In genomic region chr6:79634491-79634890, GRCh38 we compare ENCODE assay signal across 17 cellular contexts. TPM values are rescaled to one million over a fixed set of nuclear protein-coding genes. Genes with fewer than 3 reads are reported as not detected.
DNase-seq lines count a peak whose midpoint lies in the region; ATAC-seq and TF ChIP-seq lines count a peak whose summit lies in the region.
"Had no signal": no experiment of that assay in that cellular context is flagged by ENCODE, and none has a peak within 500 bp of the region (broad histone marks: within the 10 kb centered on the region; RNA-seq: fewer than 3 reads in every experiment).

No MANE protein-coding gene starts in this region.

- H3K4me1 Mint-ChIP-seq in MCF 10A (ENCODE audit: insufficient read depth, unreplicated experiment) (peaks cover 26% of the 10 kb centered on the region), glutamatergic neuron (ENCODE audit: low read depth, unreplicated experiment) (peaks cover 17% of the 10 kb centered on the region), type B pancreatic cell (ENCODE audit: unreplicated experiment) (peaks cover 29% of the 10 kb centered on the region)
- peaks cover 6% of the 10 kb centered on the region for H3K4me1 Mint-ChIP-seq in activated CD8-positive, alpha-beta memory T cell treated with anti-CD3 and anti-CD28 coated beads, Interleukin-2, amount 10 ng/mL, durations not matched to agents 7 days and 5 days

- intact Hi-C loops in MCF 10A (cut with micrococcal nuclease), result no loop called here
- intact Hi-C loops in breast epithelium (cut with DNase I; ENCODE audit: low total_unique reads), result no loop called here

- H3K27ac Mint-ChIP-seq in MCF 10A (ENCODE audit: low read depth, unreplicated experiment), result peak overlapping the region; percentile 92
- H3K27ac Mint-ChIP-seq in glutamatergic neuron (ENCODE audit: unreplicated experiment), result no peak overlapping the region
- peak overlapping the region; percentile 22 for H3K27ac Mint-ChIP-seq in type B pancreatic cell
- no peak overlapping the region for H3K27ac Mint-ChIP-seq in activated CD8-positive, alpha-beta memory T cell treated with anti-CD3 and anti-CD28 coated beads, Interleukin-2, amount 10 ng/mL, durations not matched to agents 7 days and 5 days

- H3K27me3 ChIP-seq in breast epithelium (no peaks in the 10 kb centered on the region), RWPE2 (ENCODE audit: insufficient read depth, poor library complexity, severe bottlenecking) (no peaks in the 10 kb centered on the region)

- CTCF ChIA-PET in MCF 10A (lab: Yijun Ruan, JAX), result interaction anchor here (0.5 to 1.1 kb wide), 2 partner anchors 43 to 49 kb away, joined by 3 read pairs; no protein-coding TSS in a partner anchor
- CTCF ChIA-PET in activated CD8-positive, alpha-beta memory T cell treated with anti-CD3 and anti-CD28 coated beads, Interleukin-2, amount 10 ng/mL, durations not matched to agents 7 days and 5 days (lab: Charles Lee), result interaction anchor here (1.5 kb wide), 1 partner anchor 14 kb away, joined by 3 read pairs; no protein-coding TSS in a partner anchor

- H3K36me3 ChIP-seq in breast epithelium (no peaks in the 10 kb centered on the region), RWPE2 (ENCODE audit: low read depth) (no peaks in the 10 kb centered on the region)

- TF ChIP-seq CTCF in MCF 10A (IDR thresholded peaks at IDR 0.05; ENCODE audit: unreplicated experiment), result no peak
- TF ChIP-seq CTCF in breast epithelium (IDR thresholded peaks at IDR 0.05), result no peak
- no peak for TF ChIP-seq CTCF in RWPE2 (IDR thresholded peaks at IDR 0.05; ENCODE audit: poor library complexity, severe bottlenecking)
- no peak for TF ChIP-seq CTCF in glutamatergic neuron (IDR thresholded peaks at IDR 0.05; ENCODE audit: partially characterized antibody, unreplicated experiment)
- TF ChIP-seq CTCF in type B pancreatic cell (conservative IDR thresholded peaks at IDR 0.05), result no peak

- H3K4me3 ChIP-seq in breast epithelium, result no peak overlapping the region
- no peak overlapping the region for H3K4me3 ChIP-seq in RWPE2 (ENCODE audit: severe bottlenecking)

- no peaks in the 10 kb centered on the region for H3K9me3 ChIP-seq in breast epithelium
- no peaks in the 10 kb centered on the region for H3K9me3 ChIP-seq in RWPE2 (ENCODE audit: severe bottlenecking)

- TF ChIP-seq POLR2A in breast epithelium (IDR thresholded peaks at IDR 0.05), result no peak

- BruUV-seq in MCF 10A (replicated peaks; lab: Mats Ljungman, UMichigan), result no TSS peak

- H3K27me3 Mint-ChIP-seq in MCF 10A (ENCODE audit: insufficient read depth, unreplicated experiment) (no peaks in the 10 kb centered on the region), glutamatergic neuron (ENCODE audit: unreplicated experiment) (peaks cover 5% of the 10 kb centered on the region), type B pancreatic cell (no peaks in the 10 kb centered on the region)
- H3K27me3 Mint-ChIP-seq in activated CD8-positive, alpha-beta memory T cell treated with anti-CD3 and anti-CD28 coated beads, Interleukin-2, amount 10 ng/mL, durations not matched to agents 7 days and 5 days, result peaks cover 55% of the 10 kb centered on the region

- no peak overlapping the region for H3K27ac ChIP-seq in breast epithelium
- H3K27ac ChIP-seq in RWPE2 (ENCODE audit: poor library complexity, severe bottlenecking), result peak overlapping the region; percentile 27
- H3K27ac ChIP-seq: C4-2B had no signal

- H3K4me3 Mint-ChIP-seq in MCF 10A (ENCODE audit: unreplicated experiment), result no peak overlapping the region
- H3K4me3 Mint-ChIP-seq in glutamatergic neuron (ENCODE audit: unreplicated experiment), result peak overlapping the region; percentile 81
- peak overlapping the region; percentile 74 for H3K4me3 Mint-ChIP-seq in type B pancreatic cell
- no peak overlapping the region for H3K4me3 Mint-ChIP-seq in activated CD8-positive, alpha-beta memory T cell treated with anti-CD3 and anti-CD28 coated beads, Interleukin-2, amount 10 ng/mL, durations not matched to agents 7 days and 5 days

- H3K4me1 ChIP-seq in breast epithelium (no peaks in the 10 kb centered on the region), RWPE2 (ENCODE audit: insufficient read depth, poor library complexity, severe bottlenecking) (peaks cover 12% of the 10 kb centered on the region)

- no peaks in the 10 kb centered on the region for H3K9me3 Mint-ChIP-seq in MCF 10A (ENCODE audit: unreplicated experiment)
- H3K9me3 Mint-ChIP-seq in glutamatergic neuron (ENCODE audit: unreplicated experiment), result peaks cover 4% of the 10 kb centered on the region
- no peaks in the 10 kb centered on the region for H3K9me3 Mint-ChIP-seq in type B pancreatic cell
- no peaks in the 10 kb centered on the region for H3K9me3 Mint-ChIP-seq in activated CD8-positive, alpha-beta memory T cell treated with anti-CD3 and anti-CD28 coated beads, Interleukin-2, amount 10 ng/mL, durations not matched to agents 7 days and 5 days (ENCODE audit: low read depth)

- ATAC-seq in RWPE2 (ENCODE audit: low read depth), result no peak
- ATAC-seq in activated CD8-positive, alpha-beta memory T cell treated with anti-CD3 and anti-CD28 coated beads, Interleukin-2, amount 10 ng/mL, durations not matched to agents 7 days and 5 days, result no peak

- POLR2A ChIA-PET in MCF 10A (lab: Yijun Ruan, JAX), result interaction anchor here (0.6 to 1.3 kb wide), 3 partner anchors 12 to 68 kb away, joined by 3 to 4 read pairs (median 3); no protein-coding TSS in a partner anchor

- DNase-seq in MCF 10A (ENCODE audit: unreplicated experiment) (no peak), breast epithelium (ENCODE audit: low spot score in 2 of 2) (no peak), RWPE2 (ENCODE audit: low spot score) (no peak), glutamatergic neuron (no peak), type B pancreatic cell (ENCODE audit: extremely low spot score, unreplicated experiment) (no peak), NCI-H1417 treated with DMSO at 0.1 percent for 48 hours (lab: John Stamatoyannopoulos, UW) (no peak)
- no peak for DNase-seq in activated CD8-positive, alpha-beta memory T cell treated with anti-CD3 and anti-CD28 coated beads, Interleukin-2, amount 10 ng/mL, durations not matched to agents 7 days and 5 days
- DNase-seq in effector CD4-positive, alpha-beta T cell, result no peak
- DNase-seq: DMS153, GOT3, KG1, NCI-H1048, NCI-H187, NCI-H345, NCI-H526, RPMI8226 had no signal

- H3K36me3 Mint-ChIP-seq in MCF 10A (ENCODE audit: insufficient read depth, unreplicated experiment), result no peaks in the 10 kb centered on the region
- no peaks in the 10 kb centered on the region for H3K36me3 Mint-ChIP-seq in glutamatergic neuron (ENCODE audit: unreplicated experiment)
- H3K36me3 Mint-ChIP-seq in type B pancreatic cell, result peaks cover 15% of the 10 kb centered on the region
- no peaks in the 10 kb centered on the region for H3K36me3 Mint-ChIP-seq in activated CD8-positive, alpha-beta memory T cell treated with anti-CD3 and anti-CD28 coated beads, Interleukin-2, amount 10 ng/mL, durations not matched to agents 7 days and 5 days

RNA-seq across cellular contexts. Expression of gene SH3BGRL2, which starts 3.4 kb away (rescaled TPM):
- total RNA-seq in MCF 10A (2022) (7.1 and 8.8 TPM in 2 replicates), breast epithelium (10 to 100 TPM; 31.8 to 54.4 (median 50.9) TPM), glutamatergic neuron (ENCODE audit: unreplicated experiment) (47.2 TPM), type B pancreatic cell (ENCODE audit: low replicate concordance) (40.0 and 75.3 TPM in 2 replicates)
- total RNA-seq in activated CD8-positive, alpha-beta memory T cell treated with anti-CD3 and anti-CD28 coated beads, Interleukin-2, amount 10 ng/mL, durations not matched to agents 7 days and 5 days, result under 1 TPM; 0.12 to 0.42 TPM

Comparison
In these comparisons a context has a peak if more than half of its experiments do, and no peak if none do; other contexts are left out.
1. H3K27ac Mint-ChIP-seq: peak in MCF 10A (single experiment) and type B pancreatic cell (single experiment); none in glutamatergic neuron (single experiment) and activated CD8-positive, alpha-beta memory T cell treated with anti-CD3 and anti-CD28 coated beads, Interleukin-2, amount 10 ng/mL, durations not matched to agents 7 days and 5 days (single experiment).
2. H3K4me3 Mint-ChIP-seq: peak in glutamatergic neuron (single experiment) and type B pancreatic cell (single experiment); none in MCF 10A (single experiment) and activated CD8-positive, alpha-beta memory T cell treated with anti-CD3 and anti-CD28 coated beads, Interleukin-2, amount 10 ng/mL, durations not matched to agents 7 days and 5 days (single experiment).